In the genomic region with DNA sequence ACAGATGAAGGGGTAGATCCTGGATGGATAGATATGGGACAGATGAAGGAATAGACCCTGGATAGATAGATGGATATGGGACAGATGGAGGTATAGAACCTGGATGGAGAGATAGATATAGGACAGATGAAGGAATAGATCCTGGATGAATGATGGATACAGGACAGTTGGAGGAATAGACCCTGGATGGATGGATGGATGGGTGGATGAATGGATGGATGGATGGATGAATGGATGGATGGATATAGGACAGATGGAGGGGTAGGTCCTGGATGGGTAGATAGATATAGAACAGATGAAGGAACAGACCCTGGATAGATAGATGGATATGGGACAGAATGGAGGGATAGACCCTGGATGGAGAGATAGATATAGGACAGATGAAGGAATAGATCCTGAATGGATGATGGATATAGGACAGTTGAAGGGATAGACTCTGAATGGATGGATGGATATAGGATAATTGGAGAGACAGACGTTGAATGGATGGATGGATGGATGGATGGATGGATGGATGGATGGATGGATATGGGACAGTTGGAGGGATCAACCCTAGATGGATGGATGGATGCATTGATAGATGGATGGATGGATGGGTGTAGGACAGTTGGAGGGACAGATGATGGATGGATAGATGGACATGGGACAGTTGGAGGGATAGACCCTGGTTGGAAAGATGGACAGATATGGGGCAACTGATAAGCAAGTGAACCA, we compare ENCODE assay signal across 9 cellular contexts. TPM values are rescaled to one million over a fixed set of nuclear protein-coding genes. Genes with fewer than 3 reads are reported as not detected.
"Had no signal": no experiment of that assay in that cellular context is flagged by ENCODE, and none has a peak within 500 bp of the region (broad histone marks: within the 10 kb centered on the region; RNA-seq: fewer than 3 reads in every experiment).

No MANE protein-coding gene starts in this region.

- H3K27ac ChIP-seq: GM23248 had no signal

- H2AFZ ChIP-seq: GM23248, GM23338 had no signal

- H3K4me3 ChIP-seq: GM23248, GM23338, HAP-1 had no signal

- DNase-seq: GM23248, GOT3, H9, HCEC 1CT, HFFc6 had no signal

- H3K9ac ChIP-seq: GM23248 had no signal

- FAIRE-seq: H54 had no signal

- ATAC-seq: GM23338, HCT116 had no signal

- H3K4me1 ChIP-seq: HAP-1 had no signal

- H3K36me3 ChIP-seq: HAP-1 had no signal

- H3K9me3 ChIP-seq: HAP-1 had no signal

- H3K4me2 ChIP-seq: GM23338 had no signal

RNA-seq across cellular contexts. Expression of a gene that starts 32.2 kb away (rescaled TPM):
- polyA plus RNA-seq: GM23248 had no signal
